1 cellular context compared by ENCODE assay signal in the genomic region with DNA sequence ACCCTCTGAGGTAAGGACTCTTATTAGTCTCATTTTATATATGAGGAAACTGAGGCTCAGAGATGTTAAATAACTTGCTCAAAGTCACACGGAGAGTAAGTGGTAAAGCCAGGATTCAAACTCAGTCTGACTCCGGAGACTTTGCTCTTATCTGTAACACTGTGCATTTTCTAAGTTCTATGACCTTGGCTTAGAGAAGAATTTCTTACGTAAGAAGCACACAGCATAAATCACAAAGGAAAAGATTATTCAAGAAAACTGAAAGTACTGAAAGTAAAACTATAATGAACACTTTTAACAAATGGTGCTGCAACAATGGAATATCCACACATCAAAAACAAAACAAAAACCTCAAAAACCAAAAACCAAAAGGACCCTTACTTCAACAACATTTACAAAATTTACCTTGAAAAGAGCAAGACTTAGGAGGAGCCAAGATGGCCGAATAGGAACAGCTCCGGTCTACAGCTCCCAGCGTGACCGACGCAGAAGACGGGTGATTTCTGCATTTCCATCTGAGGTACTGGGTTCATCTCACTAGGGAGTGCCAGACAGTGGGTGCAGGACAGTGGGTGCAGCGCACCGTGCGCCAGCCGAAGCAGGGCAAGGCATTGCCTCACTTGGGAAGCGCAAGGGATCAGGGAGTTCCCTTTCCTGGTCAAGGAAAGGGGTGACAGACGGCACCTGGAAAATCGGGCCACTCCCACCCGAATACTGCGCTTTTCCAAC.
A peak's percentile ranks its signal among the peaks of the same experiment; 100 is the strongest.
TF ChIP-seq lines count a peak whose summit lies in the region.

No MANE protein-coding gene starts in this region.

TF ChIP-seq in liver, 16 proteins besides CTCF, POLR2A, EP300 and RAD21:
- TF ChIP-seq NR2F2 (IDR thresholded peaks at IDR 0.05) = peak; percentile 31
